ENCODE assay signal across 10 cellular contexts in the genomic region with DNA sequence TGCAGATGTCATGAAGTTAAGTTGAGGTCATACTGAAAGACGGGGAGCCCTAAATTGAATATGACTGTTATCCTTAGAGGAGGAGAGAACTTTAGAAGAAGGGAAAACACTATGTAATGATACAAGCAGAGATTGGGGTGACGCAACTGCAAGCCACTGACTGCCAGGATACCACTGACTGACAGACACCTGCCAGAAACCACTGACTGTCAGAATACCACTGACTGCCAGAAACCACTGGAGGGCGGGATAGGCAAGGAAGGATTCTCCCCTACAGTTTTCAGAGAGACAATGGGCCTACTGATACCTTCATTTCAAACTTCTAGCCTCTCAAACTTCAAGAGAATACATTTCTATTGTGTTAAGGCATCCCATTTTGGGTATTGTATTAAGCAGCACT.
DNase-seq lines count a peak whose midpoint lies in the region; ATAC-seq, FAIRE-seq and TF ChIP-seq lines count a peak whose summit lies in the region.
"Had no signal": no experiment of that assay in that cellular context is flagged by ENCODE, and none has a peak within 500 bp of the region (broad histone marks: within the 10 kb centered on the region; RNA-seq: fewer than 3 reads in every experiment).

No MANE protein-coding gene starts in this region.

- H3K27ac ChIP-seq in foreskin keratinocyte (no peak overlapping the region), right atrium auricular region (no peak overlapping the region)

- no peaks in the 10 kb centered on the region for H3K36me3 ChIP-seq in right atrium auricular region

- peak; percentile 76 for ATAC-seq in foreskin keratinocyte
- no peak for ATAC-seq in natural killer cell

- peak; percentile 10 for DNase-seq in SIG-M5 treated with dmso at 0.1 percent for 504 hours (lab: John Stamatoyannopoulos, UW; ENCODE audit: unreplicated experiment)
- no peak for DNase-seq in SIG-M5 (lab: John Stamatoyannopoulos, UW)
- peak; percentile 2 to 45 for DNase-seq in NCI-H526 (lab: John Stamatoyannopoulos, UW)
- DNase-seq in foreskin keratinocyte, result peak; percentile 14 to 32
- DNase-seq in urothelium cell line (ENCODE audit: low spot score), result peak; percentile 10
- no peak for DNase-seq in right atrium auricular region (ENCODE audit: low spot score)
- no peak for DNase-seq in natural killer cell
- DNase-seq in GM19239 (ENCODE audit: insufficient read length, low spot score), result no peak
- DNase-seq: stimulated activated naive CD4-positive, alpha-beta T cell treated with Interleukin-2 at 50 U/mL for 16 hours had no signal

- H3K9me3 Mint-ChIP-seq in natural killer cell, result peaks cover 16 to 21% of the 10 kb centered on the region in 2 donors

- TF ChIP-seq CTCF in foreskin keratinocyte (conservative IDR thresholded peaks at IDR 0.05) (peak; percentile 58), right atrium auricular region (IDR thresholded peaks at IDR 0.05) (no peak), natural killer cell (IDR thresholded peaks at IDR 0.05) (no peak)

- no peaks in the 10 kb centered on the region for H3K27me3 Mint-ChIP-seq in natural killer cell (ENCODE audit: low read depth in 2 of 2)
- H3K27me3 Mint-ChIP-seq: B cell had no signal

- H3K27me3 ChIP-seq in foreskin keratinocyte, result no peaks in the 10 kb centered on the region
- H3K27me3 ChIP-seq in right atrium auricular region, result no peaks in the 10 kb centered on the region

- FAIRE-seq in urothelium cell line (lab: Jason Lieb, UNC) (no peak), GM19239 (lab: Jason Lieb, UNC) (no peak)

- H3K4me1 Mint-ChIP-seq in natural killer cell, result no peaks in the 10 kb centered on the region
- H3K4me1 Mint-ChIP-seq: B cell had no signal

- H3K4me3 ChIP-seq in right atrium auricular region, result no peak overlapping the region

- intact Hi-C loops in natural killer cell (cut with micrococcal nuclease), result no loop called here

- H3K27ac Mint-ChIP-seq in natural killer cell, result no peak overlapping the region
- H3K27ac Mint-ChIP-seq: B cell had no signal

- no peaks in the 10 kb centered on the region for H3K9me3 ChIP-seq in right atrium auricular region

- H3K4me1 ChIP-seq in foreskin keratinocyte, result no peaks in the 10 kb centered on the region
- H3K4me1 ChIP-seq in right atrium auricular region, result no peaks in the 10 kb centered on the region

- H3K4me3 Mint-ChIP-seq in natural killer cell, result no peak overlapping the region
- H3K4me3 Mint-ChIP-seq: B cell had no signal

- peaks cover 8% of the 10 kb centered on the region for H3K36me3 Mint-ChIP-seq in natural killer cell

Comparison
In these comparisons a context has a peak if more than half of its experiments do, and no peak if none do; other contexts are left out.
1. DNase-seq: peak in SIG-M5 treated with dmso at 0.1 percent for 504 hours (single experiment), NCI-H526 (2 of 2), foreskin keratinocyte (2 of 2) and urothelium cell line (single experiment); none in SIG-M5 (single experiment), right atrium auricular region (single experiment), natural killer cell (single experiment) and GM19239 (single experiment).